In genomic region chr1:180415985-180416633, GRCh38 we compare ENCODE assay signal across 8 cellular contexts.
DNase-seq lines count a peak whose midpoint lies in the region; ATAC-seq and TF ChIP-seq lines count a peak whose summit lies in the region.

No MANE protein-coding gene starts in this region.

- H3K27me3 ChIP-seq in dorsolateral prefrontal cortex (no peaks in the 10 kb centered on the region), osteoblast (ENCODE audit: insufficient read depth, low read length) (no peaks in the 10 kb centered on the region)
- H3K27me3 ChIP-seq in effector memory CD4-positive, alpha-beta T cell (replicated peaks; ENCODE audit: control insufficient read depth, insufficient read depth, low read length, poor library complexity, severe bottlenecking), result no peaks in the 10 kb centered on the region

- H3K4me3 ChIP-seq in dorsolateral prefrontal cortex, result no peak overlapping the region
- H3K4me3 ChIP-seq in osteoblast (ENCODE audit: insufficient read depth, low read length), result no peak overlapping the region
- H3K4me3 ChIP-seq in effector memory CD4-positive, alpha-beta T cell (ENCODE audit: insufficient read depth, low read depth, low read length, poor library complexity, severe bottlenecking), result no peak overlapping the region

- H3K27ac ChIP-seq in dorsolateral prefrontal cortex, result no peak overlapping the region
- no peak overlapping the region for H3K27ac ChIP-seq in osteoblast (ENCODE audit: low read depth, low read length)
- H3K27ac ChIP-seq in effector memory CD4-positive, alpha-beta T cell (ENCODE audit: insufficient read depth, low read length, poor library complexity, severe bottlenecking), result no peak overlapping the region

- TF ChIP-seq CTCF in dorsolateral prefrontal cortex (IDR thresholded peaks at IDR 0.05 in 54 of 56, conservative IDR thresholded peaks at IDR 0.05 in 2 of 56; ENCODE audit: low read depth in 1 of 56, partially characterized antibody in 56 of 56), result peak in 55 of 56 donors; percentile 23 to 73 (median 53)
- peak; percentile 66 for TF ChIP-seq CTCF in osteoblast (IDR thresholded peaks at IDR 0.05; ENCODE audit: extremely low read depth, low read depth, low read length)

- ATAC-seq in GM21723 (IDR thresholded peaks at IDR 0.05; ENCODE audit: unreplicated experiment), result no peak

- peak; percentile 31 for DNase-seq in CMK (ENCODE audit: low read depth)
- peak; percentile 26 for DNase-seq in HPDE6-E6E7 (ENCODE audit: extremely low spot score)
- peak; percentile 0 to 45 for DNase-seq in NOMO-1 (lab: John Stamatoyannopoulos, UW; ENCODE audit: unreplicated experiment in 2 of 2)
- no peak for DNase-seq in dorsolateral prefrontal cortex
- DNase-seq in osteoblast (ENCODE audit: insufficient read length, low spot score, missing footprints), result peak; percentile 78
- DNase-seq in activated CD4-positive, CD25-positive, alpha-beta regulatory T cell treated with anti-CD3 and anti-CD28 coated beads, Interleukin-2, amount 50 U/mL, for 72 hours, result no peak
- DNase-seq in effector memory CD4-positive, alpha-beta T cell, result no peak

- H2AFZ ChIP-seq in osteoblast (ENCODE audit: low read length), result no peak overlapping the region

- H3K36me3 ChIP-seq in osteoblast (ENCODE audit: insufficient read depth, low read length), result no peaks in the 10 kb centered on the region
- H3K36me3 ChIP-seq in effector memory CD4-positive, alpha-beta T cell (ENCODE audit: control insufficient read depth, insufficient read depth, low read length), result no peaks in the 10 kb centered on the region

- H3K9me3 ChIP-seq in osteoblast (ENCODE audit: low read depth, low read length), result no peaks in the 10 kb centered on the region
- no peaks in the 10 kb centered on the region for H3K9me3 ChIP-seq in effector memory CD4-positive, alpha-beta T cell (ENCODE audit: control insufficient read depth, low read length)

- peaks cover 2% of the 10 kb centered on the region for H3K79me2 ChIP-seq in osteoblast (ENCODE audit: insufficient read depth, low read length)

- no peak overlapping the region for H3K4me2 ChIP-seq in osteoblast (ENCODE audit: insufficient read depth, low read length)

- intact Hi-C loops in dorsolateral prefrontal cortex (cut with DNase I), result loop anchor here in 1 of 2 donors (5.0 kb wide), 1 partner anchor 234 kb away; no protein-coding TSS in a partner anchor

- peaks cover 2% of the 10 kb centered on the region for H4K20me1 ChIP-seq in osteoblast (ENCODE audit: insufficient read depth, low read length)

- H3K4me1 ChIP-seq in osteoblast (ENCODE audit: insufficient read depth, low read length), result no peaks in the 10 kb centered on the region
- H3K4me1 ChIP-seq in effector memory CD4-positive, alpha-beta T cell (ENCODE audit: control insufficient read depth, insufficient read depth, low read length, poor library complexity, severe bottlenecking), result no peaks in the 10 kb centered on the region

Comparison
In these comparisons a context has a peak if more than half of its experiments do, and no peak if none do; other contexts are left out.
1. DNase-seq: peak in CMK (single experiment), HPDE6-E6E7 (single experiment), NOMO-1 (2 of 2) and osteoblast (single experiment); none in dorsolateral prefrontal cortex (0 of 10), activated CD4-positive, CD25-positive, alpha-beta regulatory T cell treated with anti-CD3 and anti-CD28 coated beads, Interleukin-2, amount 50 U/mL, for 72 hours (single experiment) and effector memory CD4-positive, alpha-beta T cell (0 of 3).